In genomic region chr1:219220945-219221344, GRCh38 we compare ENCODE assay signal across 10 cellular contexts. TPM values are rescaled to one million over a fixed set of nuclear protein-coding genes. Genes with fewer than 3 reads are reported as not detected.
DNase-seq lines count a peak whose midpoint lies in the region; ATAC-seq and TF ChIP-seq lines count a peak whose summit lies in the region.
"Had no signal": no experiment of that assay in that cellular context is flagged by ENCODE, and none has a peak within 500 bp of the region (broad histone marks: within the 10 kb centered on the region; RNA-seq: fewer than 3 reads in every experiment).

No MANE protein-coding gene starts in this region.

- H3K4me1 ChIP-seq in IMR-90 (ENCODE audit: control insufficient read depth, insufficient read depth, low read length) = no peaks in the 10 kb centered on the region

- H2BK20ac ChIP-seq in IMR-90 (ENCODE audit: low read depth, low read length) = no peak overlapping the region

- H3K9me1 ChIP-seq in IMR-90 (ENCODE audit: insufficient read depth, low read length) = no peaks in the 10 kb centered on the region

- H4K20me1 ChIP-seq in IMR-90 (ENCODE audit: insufficient read depth, low read length) = no peaks in the 10 kb centered on the region

- no peaks in the 10 kb centered on the region for H3K79me1 ChIP-seq in IMR-90 (ENCODE audit: low read depth in 1 of 2, low read length in 2 of 2)

- POLR2A ChIA-PET in IMR-90 (lab: Charles Lee; ENCODE audit: unreplicated experiment) = no interaction called here

- H2AK5ac ChIP-seq in IMR-90 (ENCODE audit: low read depth, low read length) = no peak overlapping the region

- intact Hi-C loops in IMR-90 (cut with micrococcal nuclease) = no loop called here

- dilution Hi-C loops in IMR-90 (cut with HindIII; ENCODE audit: low sequenced_read_pairs, unreplicated experiment) = no loop called here

- no peak overlapping the region for H3K27ac Mint-ChIP-seq in stimulated activated effector memory CD8-positive, alpha-beta T cell treated with anti-CD3 and anti-CD28 coated beads, Interleukin-12 subunit alpha, Interleukin-12 subunit beta, amount 100 ng/mL, for 72 hours
- H3K27ac Mint-ChIP-seq: brain had no signal

- H4K5ac ChIP-seq in IMR-90 (ENCODE audit: low read depth, low read length) = no peak overlapping the region

- no peak overlapping the region for H3K18ac ChIP-seq in IMR-90 (ENCODE audit: low read depth, low read length)

- peak; percentile 87 for ATAC-seq in GM19043 (IDR thresholded peaks at IDR 0.05; ENCODE audit: low read depth, unreplicated experiment)
- peak; percentile 86 for ATAC-seq in HG02642 (IDR thresholded peaks at IDR 0.05; ENCODE audit: poor library complexity, unreplicated experiment)
- peak; percentile 27; the same call in 1 of the 2 replicates for ATAC-seq in IMR-90 (ENCODE audit: low read depth)
- ATAC-seq in stimulated activated effector memory CD8-positive, alpha-beta T cell treated with anti-CD3 and anti-CD28 coated beads, Interleukin-12 subunit alpha, Interleukin-12 subunit beta, amount 100 ng/mL, for 72 hours = peak; percentile 86

- no peak overlapping the region for H3K4me2 ChIP-seq in IMR-90 (ENCODE audit: low read depth, low read length)

- no peaks in the 10 kb centered on the region for H3K4me1 Mint-ChIP-seq in stimulated activated effector memory CD8-positive, alpha-beta T cell treated with anti-CD3 and anti-CD28 coated beads, Interleukin-12 subunit alpha, Interleukin-12 subunit beta, amount 100 ng/mL, for 72 hours
- H3K4me1 Mint-ChIP-seq: brain had no signal

- no peak overlapping the region for H3K4me3 Mint-ChIP-seq in stimulated activated effector memory CD8-positive, alpha-beta T cell treated with anti-CD3 and anti-CD28 coated beads, Interleukin-12 subunit alpha, Interleukin-12 subunit beta, amount 100 ng/mL, for 72 hours
- H3K4me3 Mint-ChIP-seq: brain had no signal

- H3K14ac ChIP-seq in IMR-90 (replicated peaks; ENCODE audit: low read depth, low read length) = no peak overlapping the region

- no peak overlapping the region for H3K27ac ChIP-seq in IMR-90 (ENCODE audit: insufficient read depth, low read length)
- H3K27ac ChIP-seq: thoracic aorta had no signal

- H2AK9ac ChIP-seq in IMR-90 (replicated peaks; ENCODE audit: low read depth, low read length, poor library complexity) = no peak overlapping the region

- no peak overlapping the region for H3K23ac ChIP-seq in IMR-90 (ENCODE audit: low read depth, low read length)

- TF ChIP-seq RAD21 in IMR-90 (IDR thresholded peaks at IDR 0.05; ENCODE audit: low read length) = no peak

- no peak overlapping the region for H2BK120ac ChIP-seq in IMR-90 (ENCODE audit: low read depth, low read length)

- H4K91ac ChIP-seq in IMR-90 (ENCODE audit: insufficient read depth, low read depth, low read length) = no peak overlapping the region

- H4K8ac ChIP-seq in IMR-90 (ENCODE audit: low read depth in 2 of 2, low read length in 2 of 2) = no peak overlapping the region

- TF ChIP-seq CTCF in IMR-90 (conservative IDR thresholded peaks at IDR 0.05; ENCODE audit: low read depth, low read length) = no peak; the same call in 1 of the 2 replicates

- no peaks in the 10 kb centered on the region for H3K9me3 ChIP-seq in IMR-90 (ENCODE audit: control insufficient read depth, insufficient read depth, low read length)
- H3K9me3 ChIP-seq: thoracic aorta had no signal

- H3K36me3 Mint-ChIP-seq in stimulated activated effector memory CD8-positive, alpha-beta T cell treated with anti-CD3 and anti-CD28 coated beads, Interleukin-12 subunit alpha, Interleukin-12 subunit beta, amount 100 ng/mL, for 72 hours = no peaks in the 10 kb centered on the region

- no peak overlapping the region for H3K9ac ChIP-seq in IMR-90 (ENCODE audit: low read depth, low read length)

- 100% methylated on average over 1 of the region's 3 CpGs; no CpG with 5 or more reads in 1 of the 2 experiments for WGBS in IMR-90 (ENCODE audit: extremely low coverage in 2 of 2, insufficient read length in 1 of 2), 2 experiments

- no peaks in the 10 kb centered on the region for H3K9me3 Mint-ChIP-seq in stimulated activated effector memory CD8-positive, alpha-beta T cell treated with anti-CD3 and anti-CD28 coated beads, Interleukin-12 subunit alpha, Interleukin-12 subunit beta, amount 100 ng/mL, for 72 hours

- no peak overlapping the region for H2AFZ ChIP-seq in IMR-90 (replicated peaks; ENCODE audit: low read length, poor library complexity)

- in situ Hi-C loops in IMR-90 (cut with MboI; ENCODE audit: low sequenced_read_pairs) = no loop called here

- TF ChIP-seq POLR2A in IMR-90 (IDR thresholded peaks at IDR 0.05; ENCODE audit: low read depth, low read length) = no peak

- BruUV-seq in IMR-90 (replicated peaks; lab: Mats Ljungman, UMichigan) = no TSS peak

- peak; percentile 20 for DNase-seq in IMR-90
- DNase-seq in stimulated activated effector memory CD8-positive, alpha-beta T cell treated with anti-CD3 and anti-CD28 coated beads, Interleukin-12 subunit alpha, Interleukin-12 subunit beta, amount 100 ng/mL, for 72 hours (ENCODE audit: low spot score in 2 of 2) = peak in 1 of 2 donors; percentile 48
- no peak for DNase-seq in DMS53 treated with DMSO at 0.1 percent for 48 hours (lab: John Stamatoyannopoulos, UW; ENCODE audit: unreplicated experiment)
- DNase-seq in activated CD4-positive, alpha-beta T cell treated with anti-CD3 and anti-CD28 coated beads for 4 hours = no peak
- no peak for DNase-seq in activated CD4-positive, CD25-positive, alpha-beta regulatory T cell (lab: John Stamatoyannopoulos, UW)
- DNase-seq: NCI-H2107 had no signal

- peaks cover 6% of the 10 kb centered on the region for H3K36me3 ChIP-seq in IMR-90 (ENCODE audit: control insufficient read depth, insufficient read depth, low read length)

- H2BK5ac ChIP-seq in IMR-90 (ENCODE audit: low read depth, low read length, poor library complexity, severe bottlenecking) = no peak overlapping the region

- no peaks in the 10 kb centered on the region for H3K27me3 ChIP-seq in IMR-90 (ENCODE audit: control insufficient read depth, insufficient read depth, low read length)

- no peak overlapping the region for H2BK15ac ChIP-seq in IMR-90 (ENCODE audit: low read depth, low read length)

- H3K56ac ChIP-seq in IMR-90 (ENCODE audit: extremely low read depth, insufficient read depth, low read length) = no peak overlapping the region

- H3K4me3 ChIP-seq in IMR-90 (ENCODE audit: insufficient read depth, low read depth, low read length) = no peak overlapping the region
- H3K4me3 ChIP-seq: thoracic aorta had no signal

- H3K4ac ChIP-seq in IMR-90 (ENCODE audit: low read depth, low read length) = no peak overlapping the region

- CTCF ChIA-PET in IMR-90 (lab: Yijun Ruan, JAX) = interaction anchor here (1.3 kb wide), 2 partner anchors 10 to 167 kb away, joined by 3 to 5 read pairs; no protein-coding TSS in a partner anchor

TF ChIP-seq in IMR-90, 13 proteins besides CTCF, POLR2A, EP300 and RAD21:
- no peak for TF ChIP-seq BHLHE40 (IDR thresholded peaks at IDR 0.05; ENCODE audit: low read depth, low read length)
- no peak for TF ChIP-seq RCOR1 (IDR thresholded peaks at IDR 0.05; ENCODE audit: insufficient replicate concordance, low read length)

RNA-seq across cellular contexts. Expression of gene LYPLAL1, which starts 47.3 kb away (rescaled TPM):
- total RNA-seq in IMR-90 (2012; rRNA removed) = 4.8 and 11.4 TPM in 2 replicates
- 6.3 and 7.5 TPM in 2 replicates for polyA plus RNA-seq in IMR-90 (2012; rRNA removed)
- 1.7 and 2.5 TPM in 2 replicates for polyA plus RNA-seq in IMR-90 (2012; cell fraction: cytosol; rRNA removed)
- polyA plus RNA-seq in IMR-90 (2012; cell fraction: nucleus; rRNA removed; ENCODE audit: low replicate concordance) = 1.8 and 14.4 TPM in 2 replicates

Comparison
In these comparisons a context has a peak if more than half of its experiments do, and no peak if none do; other contexts are left out.
1. ATAC-seq: peak in every context shown above with its lines; median percentile 87 in GM19043; 86 in HG02642; 86 in stimulated activated effector memory CD8-positive, alpha-beta T cell treated with anti-CD3 and anti-CD28 coated beads, Interleukin-12 subunit alpha, Interleukin-12 subunit beta, amount 100 ng/mL, for 72 hours; 27 in IMR-90.